ENCODE assay signal across 11 cellular contexts in the genomic region with DNA sequence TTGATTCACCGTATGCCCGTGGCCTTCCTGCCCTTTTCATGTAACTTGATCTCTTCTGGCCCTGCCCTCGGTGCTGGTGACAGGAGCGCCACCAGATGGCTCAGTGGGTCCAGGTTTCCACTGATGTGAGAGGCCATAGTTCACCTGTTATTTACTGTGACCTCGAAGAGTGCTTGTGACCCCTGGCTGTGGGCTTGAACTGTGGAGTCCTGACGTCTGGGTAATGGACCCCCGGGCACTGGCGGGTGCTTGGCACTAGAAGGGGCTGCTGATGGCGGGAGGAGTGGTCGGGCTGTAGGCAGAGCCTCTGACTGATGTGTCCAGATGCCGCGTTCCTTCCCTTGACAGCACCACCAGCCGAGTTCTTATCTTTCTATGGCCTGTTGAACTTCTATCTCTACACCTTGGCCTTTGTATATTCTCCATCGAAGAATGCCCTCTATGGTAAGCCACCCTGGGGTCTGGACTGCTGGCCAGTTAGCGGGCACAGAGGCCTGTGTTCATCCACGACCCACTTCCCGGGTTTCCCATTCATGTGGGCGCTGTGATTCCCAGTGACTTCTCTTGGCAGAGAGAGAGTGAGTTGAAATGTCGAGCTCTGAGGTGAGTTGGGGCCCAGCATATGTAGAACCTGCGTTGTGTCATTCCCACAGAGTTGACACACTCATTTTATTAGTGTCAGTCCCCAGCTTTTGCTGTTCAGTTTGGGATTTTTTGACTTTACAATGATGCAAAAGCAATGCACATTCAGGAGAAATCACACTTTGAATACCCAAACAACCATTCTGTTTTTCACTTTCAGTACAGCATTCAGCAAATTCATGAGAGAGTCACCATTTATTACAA. TPM values are rescaled to one million over a fixed set of nuclear protein-coding genes. Genes with fewer than 3 reads are reported as not detected.
DNase-seq lines count a peak whose midpoint lies in the region; ATAC-seq, FAIRE-seq and TF ChIP-seq lines count a peak whose summit lies in the region.
"Had no signal": no experiment of that assay in that cellular context is flagged by ENCODE, and none has a peak within 500 bp of the region (broad histone marks: within the 10 kb centered on the region; RNA-seq: fewer than 3 reads in every experiment).

No MANE protein-coding gene starts in this region.

- DNase-seq in DMS53 treated with DMSO at 0.1 percent for 48 hours (lab: John Stamatoyannopoulos, UW; ENCODE audit: unreplicated experiment) (peak; percentile 58), NCI-H69 (lab: John Stamatoyannopoulos, UW) (peak; percentile 41), HepG2 (ENCODE audit: low spot score) (peak; percentile 71), NCI-H128 (lab: John Stamatoyannopoulos, UW; ENCODE audit: unreplicated experiment) (no peak), NCI-H1105 treated with DMSO at 0.1 percent for 48 hours (lab: John Stamatoyannopoulos, UW) (no peak)

- peak; percentile 86 for TF ChIP-seq CTCF in HepG2 (CRISPR knock-in tag; IDR thresholded peaks at IDR 0.05)

- H3K27me3 ChIP-seq in HepG2 (ENCODE audit: control insufficient read depth in 1 of 2, insufficient read depth in 2 of 2, low read length in 2 of 2): no peaks in the 10 kb centered on the region
- H3K27me3 ChIP-seq: left lung had no signal

- no peak overlapping the region for H3K4me2 ChIP-seq in HepG2 (ENCODE audit: low read depth, low read length)

- H3K27ac ChIP-seq in HepG2 (ENCODE audit: extremely low read length, insufficient read depth, low read length): peak overlapping the region; percentile 42
- H3K27ac ChIP-seq: left lung had no signal

- H3K9me3 Mint-ChIP-seq in activated naive CD8-positive, alpha-beta T cell (ENCODE audit: low read depth): no peaks in the 10 kb centered on the region

- POLR2A ChIA-PET in HepG2 (lab: Yijun Ruan, JAX): no interaction called here

- TF ChIP-seq EP300 in HepG2 (IDR thresholded peaks at IDR 0.05; ENCODE audit: low read depth in 2 of 2, low read length in 2 of 2) (0 out of 4 replicates have a peak, but pooled peaks of 1 of the 2 experiments have one; percentile 22), HepG2 (CRISPR knock-in tag; IDR thresholded peaks at IDR 0.05; ENCODE audit: borderline replicate concordance) (no peak)

- H3K27me3 Mint-ChIP-seq in activated naive CD8-positive, alpha-beta T cell: no peaks in the 10 kb centered on the region

- peaks cover 66 to 86% of the 10 kb centered on the region in 2 experiments for H3K36me3 ChIP-seq in HepG2 (replicated peaks in 1 of 2; ENCODE audit: control insufficient read depth in 1 of 2, insufficient read depth in 2 of 2, low read length in 2 of 2)

- H3K27ac Mint-ChIP-seq in activated naive CD8-positive, alpha-beta T cell: peak overlapping the region; percentile 81

- peak; percentile 82 for FAIRE-seq in HepG2 (lab: Jason Lieb, UNC)
- FAIRE-seq: astrocyte, RCC 7860 had no signal

- H3K9ac ChIP-seq in HepG2 (ENCODE audit: insufficient read depth, low read depth, low read length): no peak overlapping the region

- no TSS peak for BruUV-seq in HepG2 (replicated peaks; lab: Mats Ljungman, UMichigan)

- in situ Hi-C loops in HepG2 (cut with HindIII; ENCODE audit: extremely low pct_ligation_motif_present, low pct_unique_long_range_greater_than_20kb): no loop called here

- WGBS in HepG2 (ENCODE audit: low lambda C conversion rate): 67% methylated on average over 20 of the region's 20 CpGs

- TF ChIP-seq POLR2A in HepG2 (IDR thresholded peaks at IDR 0.05; ENCODE audit: insufficient read depth in 1 of 2, low read depth in 2 of 2, low read length in 2 of 2): no peak

- no peaks in the 10 kb centered on the region for H3K79me2 ChIP-seq in HepG2 (ENCODE audit: insufficient read depth, low read length)

- no peaks in the 10 kb centered on the region for H3K9me3 ChIP-seq in HepG2 (ENCODE audit: low read length)
- H3K9me3 ChIP-seq: left lung had no signal

- intact Hi-C loops in HepG2 (cut with micrococcal nuclease; ENCODE audit: unreplicated experiment): no loop called here

- no peak overlapping the region for H3K4me3 ChIP-seq in HepG2 (replicated peaks in 1 of 3; ENCODE audit: insufficient read depth in 1 of 3, low read depth in 2 of 3, low read length in 3 of 3)
- H3K4me3 ChIP-seq: left lung had no signal

- peaks cover 37% of the 10 kb centered on the region for H3K4me1 Mint-ChIP-seq in activated naive CD8-positive, alpha-beta T cell (ENCODE audit: low read depth)

- CTCF ChIA-PET in HepG2 (lab: Yijun Ruan, JAX; ENCODE audit: low intra/inter-chr PET ratio, low total read pairs): interaction anchor here (1.5 kb wide), 1 partner anchor 61 kb away, joined by 7 read pairs; no protein-coding TSS in a partner anchor

- H3K4me1 ChIP-seq in HepG2 (ENCODE audit: insufficient read depth, low read length): peaks cover 56% of the 10 kb centered on the region

- TF ChIP-seq RAD21 in HepG2 (CRISPR knock-in tag; IDR thresholded peaks at IDR 0.05): peak; percentile 62

- no peak overlapping the region for H3K4me3 Mint-ChIP-seq in activated naive CD8-positive, alpha-beta T cell

- H2AFZ ChIP-seq in HepG2 (ENCODE audit: low read length): no peak overlapping the region

- H4K20me1 ChIP-seq in HepG2 (ENCODE audit: insufficient read depth, low read length): peaks cover 31% of the 10 kb centered on the region

- H3K36me3 Mint-ChIP-seq in activated naive CD8-positive, alpha-beta T cell: peaks cover 12% of the 10 kb centered on the region

- ATAC-seq in HepG2: peak; percentile 76
- no peak for ATAC-seq in HG03280 (IDR thresholded peaks at IDR 0.05; ENCODE audit: unreplicated experiment)
- ATAC-seq in GM18867 (IDR thresholded peaks at IDR 0.05; ENCODE audit: unreplicated experiment): no peak
- ATAC-seq: left lung had no signal

TF ChIP-seq in HepG2, 621 proteins besides CTCF, POLR2A, EP300 and RAD21 (continues in another document):
- TF ChIP-seq PLRG1 (conservative IDR thresholded peaks at IDR 0.05) (no peak), TAF15 (IDR thresholded peaks at IDR 0.05; ENCODE audit: low read depth, low read length, poor library complexity, severe bottlenecking) (no peak), ZBTB38 (CRISPR knock-in tag; IDR thresholded peaks at IDR 0.05) (peak; percentile 47), ZNF264 (CRISPR knock-in tag; IDR thresholded peaks at IDR 0.05) (0 out of 2 replicates have a peak, but pooled peaks have one; percentile 21), ZFX (CRISPR knock-in tag; IDR thresholded peaks at IDR 0.05; ENCODE audit: low read depth) (peak; percentile 56)

RNA-seq across cellular contexts. Expression of a gene that starts 14.9 kb away (rescaled TPM):
- total RNA-seq in HepG2 (2016; rRNA removed; fragmentation: Illumina TruSeq; extraction: Trizol): 108 and 144 TPM in 2 replicates
- 61.3 and 63.2 TPM in 2 replicates for total RNA-seq in HepG2 (2016; cell fraction: cytosol; rRNA removed; fragmentation: Illumina TruSeq; extraction: Trizol; ENCODE audit: low read depth)
- 106 and 153 TPM in 2 replicates for total RNA-seq in HepG2 (2016; cell fraction: insoluble cytoplasmic fraction; rRNA removed; fragmentation: Illumina TruSeq; extraction: Trizol)
- 66.8 and 68.4 TPM in 2 replicates for total RNA-seq in HepG2 (2016; cell fraction: membrane; rRNA removed; fragmentation: Illumina TruSeq; extraction: Trizol)
- 46.1 and 46.5 TPM in 2 replicates for total RNA-seq in HepG2 (2016; cell fraction: nucleus; rRNA removed; fragmentation: Illumina TruSeq; extraction: Trizol)
- polyA plus RNA-seq in HepG2 (2011; rRNA removed): 152 and 171 TPM in 2 replicates
- 96.9 and 144 TPM in 2 replicates for polyA plus RNA-seq in HepG2 (2011; cell fraction: cytosol; rRNA removed)
- 55.7 and 80.2 TPM in 2 replicates for polyA plus RNA-seq in HepG2 (2011; cell fraction: nucleus; rRNA removed)
- 121 and 122 TPM in 2 replicates for polyA plus RNA-seq in HepG2 (2012)
- 51.0 and 56.6 TPM in 2 replicates for polyA plus RNA-seq in HepG2 (2016; cell fraction: cytosol; fragmentation: Illumina TruSeq; extraction: Trizol; ENCODE audit: low read depth)
- polyA plus RNA-seq in HepG2 (2016; cell fraction: insoluble cytoplasmic fraction; fragmentation: Illumina TruSeq; extraction: Trizol; ENCODE audit: low read depth): 155 and 168 TPM in 2 replicates
- 61.5 and 63.6 TPM in 2 replicates for polyA plus RNA-seq in HepG2 (2016; cell fraction: membrane; fragmentation: Illumina TruSeq; extraction: Trizol; ENCODE audit: low read depth)
- polyA plus RNA-seq in HepG2 (2016; cell fraction: nucleus; fragmentation: Illumina TruSeq; extraction: Trizol; ENCODE audit: insufficient read depth, low read depth): 102 and 103 TPM in 2 replicates
- 81.1 TPM in 2 replicates for polyA minus RNA-seq in HepG2 (2011; rRNA and poly(A)+ RNA removed; ENCODE audit: low replicate concordance)
- polyA minus RNA-seq in HepG2 (2011; cell fraction: cytosol; rRNA and poly(A)+ RNA removed): 19.5 and 25.9 TPM in 2 replicates
- polyA minus RNA-seq in HepG2 (2011; cell fraction: nucleus; rRNA and poly(A)+ RNA removed): 19.4 and 32.6 TPM in 2 replicates

RNA-seq across cellular contexts. Expression of a gene that starts 20.3 kb away (rescaled TPM):
- total RNA-seq in HepG2 (2016; rRNA removed; fragmentation: Illumina TruSeq; extraction: Trizol): 0.11 and 0.17 TPM in 2 replicates
- total RNA-seq in HepG2 (2016; cell fraction: cytosol; rRNA removed; fragmentation: Illumina TruSeq; extraction: Trizol; ENCODE audit: low read depth): 0.20 and 0.26 TPM in 2 replicates
- 0.19 and 0.25 TPM in 2 replicates for total RNA-seq in HepG2 (2016; cell fraction: insoluble cytoplasmic fraction; rRNA removed; fragmentation: Illumina TruSeq; extraction: Trizol)
- 0.14 and 0.15 TPM in 2 replicates for total RNA-seq in HepG2 (2016; cell fraction: membrane; rRNA removed; fragmentation: Illumina TruSeq; extraction: Trizol)
- total RNA-seq in HepG2 (2016; cell fraction: nucleus; rRNA removed; fragmentation: Illumina TruSeq; extraction: Trizol): 0.37 and 0.50 TPM in 2 replicates
- polyA plus RNA-seq in HepG2 (2011; rRNA removed): 0.21 and 0.28 TPM in 2 replicates
- polyA plus RNA-seq in HepG2 (2011; cell fraction: cytosol; rRNA removed): 0.12 and 0.15 TPM in 2 replicates
- polyA plus RNA-seq in HepG2 (2011; cell fraction: nucleus; rRNA removed): 0.59 and 0.64 TPM in 2 replicates
- polyA plus RNA-seq in HepG2 (2012): 0.21 and 0.44 TPM in 2 replicates
- polyA plus RNA-seq in HepG2 (2016; cell fraction: cytosol; fragmentation: Illumina TruSeq; extraction: Trizol; ENCODE audit: low read depth): 0.16 and 0.17 TPM in 2 replicates
- 0.10 and 0.34 TPM in 2 replicates for polyA plus RNA-seq in HepG2 (2016; cell fraction: insoluble cytoplasmic fraction; fragmentation: Illumina TruSeq; extraction: Trizol; ENCODE audit: low read depth)
- polyA plus RNA-seq in HepG2 (2016; cell fraction: membrane; fragmentation: Illumina TruSeq; extraction: Trizol; ENCODE audit: low read depth): 0.07 and 0.15 TPM in 2 replicates
- 0.22 and 0.72 TPM in 2 replicates for polyA plus RNA-seq in HepG2 (2016; cell fraction: nucleus; fragmentation: Illumina TruSeq; extraction: Trizol; ENCODE audit: insufficient read depth, low read depth)
- 0.28 TPM in 1 of 2 replicates, not detected in the other for polyA minus RNA-seq in HepG2 (2011; rRNA and poly(A)+ RNA removed; ENCODE audit: low replicate concordance)
- not detected in 2 replicates for polyA minus RNA-seq in HepG2 (2011; cell fraction: cytosol; rRNA and poly(A)+ RNA removed)
- 0.64 and 0.87 TPM in 2 replicates for polyA minus RNA-seq in HepG2 (2011; cell fraction: nucleus; rRNA and poly(A)+ RNA removed)

Comparison
In these comparisons a context has a peak if more than half of its experiments do, and no peak if none do; other contexts are left out.
1. DNase-seq: peak in DMS53 treated with DMSO at 0.1 percent for 48 hours (single experiment), NCI-H69 (single experiment) and HepG2 (single experiment); none in NCI-H128 (single experiment) and NCI-H1105 treated with DMSO at 0.1 percent for 48 hours (single experiment).